Comparison of ENCODE assay signal across 2 cellular contexts in the genomic region with DNA sequence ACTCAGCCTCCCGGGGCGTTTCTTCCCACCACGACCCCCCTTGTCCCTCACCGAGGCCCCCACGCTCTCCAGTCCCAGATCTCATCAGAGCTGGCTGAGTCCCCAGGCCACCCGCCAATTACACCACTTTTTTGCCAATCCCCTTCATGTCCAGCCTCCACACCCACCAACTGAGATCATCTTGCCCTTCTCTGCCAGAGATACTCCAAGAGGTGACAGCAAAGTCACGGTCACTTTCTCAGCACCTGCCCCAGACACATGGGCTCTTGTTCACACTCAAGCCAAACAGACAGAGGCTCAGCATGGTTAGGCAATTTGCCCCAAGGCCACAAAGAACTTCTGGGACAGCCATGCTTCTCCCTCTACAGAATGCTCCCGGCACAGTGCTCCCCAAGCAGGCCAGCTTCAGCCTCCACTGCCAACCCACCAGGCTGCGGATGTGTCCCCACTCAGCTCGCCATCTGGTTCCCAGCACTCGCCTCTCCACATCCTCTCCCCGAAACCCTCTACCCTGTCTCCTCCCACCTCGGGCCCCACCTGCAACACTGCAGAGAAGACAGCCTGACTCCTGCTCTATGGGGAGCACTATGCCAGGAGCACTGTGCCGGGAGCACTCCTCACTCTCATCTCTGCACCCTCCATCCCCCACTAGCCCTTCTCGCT.
TF ChIP-seq lines count a peak whose summit lies in the region.

No MANE protein-coding gene starts in this region.

TF ChIP-seq in HEK293, 187 proteins besides CTCF, POLR2A, EP300 and RAD21:
- TF ChIP-seq ZNF830 (tag by site-specific recombination; IDR thresholded peaks at IDR 0.05; ENCODE audit: low read depth), result no peak
- TF ChIP-seq, protein P1, sequence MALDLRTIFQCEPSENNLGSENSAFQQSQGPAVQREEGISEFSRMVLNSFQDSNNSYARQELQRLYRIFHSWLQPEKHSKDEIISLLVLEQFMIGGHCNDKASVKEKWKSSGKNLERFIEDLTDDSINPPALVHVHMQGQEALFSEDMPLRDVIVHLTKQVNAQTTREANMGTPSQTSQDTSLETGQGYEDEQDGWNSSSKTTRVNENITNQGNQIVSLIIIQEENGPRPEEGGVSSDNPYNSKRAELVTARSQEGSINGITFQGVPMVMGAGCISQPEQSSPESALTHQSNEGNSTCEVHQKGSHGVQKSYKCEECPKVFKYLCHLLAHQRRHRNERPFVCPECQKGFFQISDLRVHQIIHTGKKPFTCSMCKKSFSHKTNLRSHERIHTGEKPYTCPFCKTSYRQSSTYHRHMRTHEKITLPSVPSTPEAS (tag by site-specific recombination; IDR thresholded peaks at IDR 0.05), result no peak
- TF ChIP-seq ZNF335 (tag by site-specific recombination; conservative IDR thresholded peaks at IDR 0.05), result no peak
- 0 out of 2 replicates have a peak, but pooled peaks have one; percentile 54 for TF ChIP-seq GLIS2 (tag by site-specific recombination; IDR thresholded peaks at IDR 0.05)
- no peak for TF ChIP-seq ZNF202 (tag by site-specific recombination; IDR thresholded peaks at IDR 0.05; ENCODE audit: borderline replicate concordance)
- TF ChIP-seq, protein P2, sequence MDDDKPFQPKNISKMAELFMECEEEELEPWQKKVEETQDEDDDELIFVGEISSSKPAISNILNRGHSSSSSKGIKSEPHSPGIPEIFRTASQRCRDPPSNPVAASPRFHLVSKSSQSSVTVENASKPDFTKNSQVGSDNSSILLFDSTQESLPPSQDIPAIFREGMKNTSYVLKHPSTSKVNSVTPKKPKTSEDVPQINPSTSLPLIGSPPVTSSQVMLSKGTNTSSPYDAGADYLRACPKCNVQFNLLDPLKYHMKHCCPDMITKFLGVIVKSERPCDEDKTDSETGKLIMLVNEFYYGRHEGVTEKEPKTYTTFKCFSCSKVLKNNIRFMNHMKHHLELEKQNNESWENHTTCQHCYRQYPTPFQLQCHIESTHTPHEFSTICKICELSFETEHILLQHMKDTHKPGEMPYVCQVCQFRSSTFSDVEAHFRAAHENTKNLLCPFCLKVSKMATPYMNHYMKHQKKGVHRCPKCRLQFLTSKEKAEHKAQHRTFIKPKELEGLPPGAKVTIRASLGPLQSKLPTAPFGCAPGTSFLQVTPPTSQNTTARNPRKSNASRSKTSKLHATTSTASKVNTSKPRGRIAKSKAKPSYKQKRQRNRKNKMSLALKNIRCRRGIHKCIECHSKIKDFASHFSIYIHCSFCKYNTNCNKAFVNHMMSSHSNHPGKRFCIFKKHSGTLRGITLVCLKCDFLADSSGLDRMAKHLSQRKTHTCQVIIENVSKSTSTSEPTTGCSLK (tag by site-specific recombination; IDR thresholded peaks at IDR 0.05), result no peak
- no peak for TF ChIP-seq ZNF10 (tag by site-specific recombination; IDR thresholded peaks at IDR 0.05)

TF ChIP-seq in K562, 482 proteins besides CTCF, POLR2A, EP300 and RAD21:
- TF ChIP-seq POLR3G (IDR thresholded peaks at IDR 0.05; ENCODE audit: extremely low read depth, insufficient read length, insufficient replicate concordance), result no peak
- TF ChIP-seq NR3C1 (CRISPR knock-in tag; IDR thresholded peaks at IDR 0.05), result no peak
- TF ChIP-seq MCM2 (IDR thresholded peaks at IDR 0.05; ENCODE audit: low read depth), result peak; percentile 53; the same call in 1 of the 2 replicates
- TF ChIP-seq KDM1A (IDR thresholded peaks at IDR 0.05), result peak in 1 of 2 experiments; percentile 16
- peak; percentile 54; the same call in 1 of the 2 replicates for TF ChIP-seq BCOR (IDR thresholded peaks at IDR 0.05)
- TF ChIP-seq MCM5 (IDR thresholded peaks at IDR 0.05; ENCODE audit: low read depth), result no peak
- peak; percentile 97 for TF ChIP-seq ZNF263 (CRISPR knock-in tag; IDR thresholded peaks at IDR 0.05; ENCODE audit: borderline replicate concordance)
- TF ChIP-seq PHB (CRISPR knock-in tag; IDR thresholded peaks at IDR 0.05), result 0 out of 2 replicates have a peak, but pooled peaks have one; percentile 19
- 0 out of 2 replicates have a peak, but pooled peaks have one; percentile 22 for TF ChIP-seq ZBTB7A (IDR thresholded peaks at IDR 0.05; ENCODE audit: borderline replicate concordance, control insufficient read depth, low read depth, low read length)
TF ChIP-seq in K562: peak in this region for 6.
